30 cellular contexts compared by ENCODE assay signal in the genomic region with DNA sequence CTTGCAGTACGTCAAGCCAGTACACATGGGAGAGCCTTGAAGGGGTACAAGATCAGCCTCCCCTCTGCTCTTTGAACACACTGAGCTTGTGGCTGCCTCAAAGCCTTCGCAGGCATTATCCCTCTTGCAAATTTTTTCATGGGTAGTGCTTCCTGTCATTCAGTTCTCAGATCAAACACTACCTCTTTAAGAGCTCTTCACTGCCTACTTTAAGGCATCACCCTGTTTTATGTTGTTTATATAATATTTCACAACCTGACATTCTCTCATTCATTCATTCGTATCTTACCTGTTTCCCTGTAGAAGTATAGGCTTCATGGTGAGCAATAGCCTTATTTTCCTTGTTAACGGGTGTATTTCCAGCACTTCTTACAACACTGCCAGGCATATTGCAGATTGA.
"Had no signal": no experiment of that assay in that cellular context is flagged by ENCODE, and none has a peak within 500 bp of the region (broad histone marks: within the 10 kb centered on the region; RNA-seq: fewer than 3 reads in every experiment).

No MANE protein-coding gene starts in this region.

- H3K9me3 Mint-ChIP-seq: activated CD4-positive, alpha-beta memory T cell treated with anti-CD3 and anti-CD28 coated beads for 36 hours; activated naive CD4-positive, alpha-beta T cell treated with anti-CD3 and anti-CD28 coated beads for 36 hours; activated T-helper 1 cell treated with anti-CD3 and anti-CD28 coated beads, Interleukin-12 subunit alpha, Interleukin-12 subunit beta, Interleukin-2, Interleukin-4 antibody, amounts not matched to agents 30 ng/mL and 10 ng/mL and 1 ng/mL, durations not matched to agents 14 hours and 24 hours and 36 hours; activated T-helper 2 cell treated with anti-CD3 and anti-CD28 coated beads, Interferon-gamma antibody, Interleukin-2, Interleukin-4, amounts not matched to agents 10 μg/mL and 5 μg/mL and 100 μg/mL, durations not matched to agents 14 hours and 24 hours and 36 hours had no signal

- H3K27me3 Mint-ChIP-seq: activated CD4-positive, alpha-beta memory T cell treated with anti-CD3 and anti-CD28 coated beads for 36 hours; activated CD4-positive, alpha-beta T cell treated with anti-CD3 and anti-CD28 coated beads for 36 hours; activated CD4-positive, alpha-beta T cell treated with anti-CD3 and anti-CD28 coated beads, Interleukin-2, amount 10 ng/mL, durations not matched to agents 24 days and 14 days; activated CD8-positive, alpha-beta memory T cell treated with anti-CD3 and anti-CD28 coated beads, Interleukin-2, amount 10 ng/mL, durations not matched to agents 7 days and 5 days; activated naive CD4-positive, alpha-beta T cell treated with anti-CD3 and anti-CD28 coated beads, Interleukin-2, amount 50 U/mL, for 24 hours; activated naive CD8-positive, alpha-beta T cell treated with anti-CD3 and anti-CD28 coated beads for 36 hours had no signal

- H3K9me3 ChIP-seq: adrenal gland, body of pancreas, esophagus muscularis mucosa, gastroesophageal sphincter had no signal

- ATAC-seq: activated CD4-positive, alpha-beta T cell treated with anti-CD3 and anti-CD28 coated beads for 36 hours; activated CD8-positive, alpha-beta memory T cell treated with anti-CD3 and anti-CD28 coated beads, Interleukin-2, amount 10 ng/mL, durations not matched to agents 7 days and 5 days; activated CD8-positive, alpha-beta T cell treated with anti-CD3 and anti-CD28 coated beads, Interleukin-2, amount 10 ng/mL, durations not matched to agents 7 days and 5 days; activated naive CD8-positive, alpha-beta T cell treated with anti-CD3 and anti-CD28 coated beads, Interleukin-2, amount 50 U/mL, for 24 hours; body of pancreas; effector memory CD8-positive, alpha-beta T cell; foreskin keratinocyte; gastroesophageal sphincter had no signal

- H3K4me3 ChIP-seq: adrenal gland, body of pancreas, esophagus muscularis mucosa, gastroesophageal sphincter had no signal

- H3K4me3 Mint-ChIP-seq: activated CD4-positive, alpha-beta memory T cell treated with anti-CD3 and anti-CD28 coated beads for 36 hours; activated CD4-positive, alpha-beta T cell treated with anti-CD3 and anti-CD28 coated beads for 36 hours; activated CD4-positive, alpha-beta T cell treated with anti-CD3 and anti-CD28 coated beads, Interleukin-2, amount 10 ng/mL, durations not matched to agents 24 days and 14 days; activated CD8-positive, alpha-beta memory T cell treated with anti-CD3 and anti-CD28 coated beads, Interleukin-2, amount 10 ng/mL, durations not matched to agents 7 days and 5 days; activated CD8-positive, alpha-beta T cell treated with anti-CD3 and anti-CD28 coated beads, Interleukin-2, amount 10 ng/mL, durations not matched to agents 7 days and 5 days; activated naive CD4-positive, alpha-beta T cell treated with anti-CD3 and anti-CD28 coated beads for 36 hours; activated naive CD4-positive, alpha-beta T cell treated with anti-CD3 and anti-CD28 coated beads, Interleukin-2, amount 50 U/mL, for 24 hours; activated naive CD8-positive, alpha-beta T cell treated with anti-CD3 and anti-CD28 coated beads for 36 hours; activated naive CD8-positive, alpha-beta T cell treated with anti-CD3 and anti-CD28 coated beads, Interleukin-2, amount 50 U/mL, for 24 hours; activated T-helper 1 cell treated with anti-CD3 and anti-CD28 coated beads, Interleukin-12 subunit alpha, Interleukin-12 subunit beta, Interleukin-2, Interleukin-4 antibody, amounts not matched to agents 30 ng/mL and 10 ng/mL and 1 ng/mL, durations not matched to agents 14 hours and 24 hours and 36 hours; effector memory CD8-positive, alpha-beta T cell had no signal

- H3K27me3 ChIP-seq: adrenal gland, body of pancreas, esophagus muscularis mucosa, foreskin keratinocyte, gastroesophageal sphincter had no signal

- H3K27ac ChIP-seq: adrenal gland, body of pancreas, esophagus muscularis mucosa, foreskin keratinocyte, gastroesophageal sphincter had no signal

- DNase-seq: activated CD4-positive, alpha-beta memory T cell treated with anti-CD3 and anti-CD28 coated beads for 36 hours; activated CD4-positive, alpha-beta T cell treated with anti-CD3 and anti-CD28 coated beads for 36 hours; activated CD4-positive, alpha-beta T cell treated with anti-CD3 and anti-CD28 coated beads, Interleukin-2, amount 10 ng/mL, durations not matched to agents 24 days and 14 days; activated CD4-positive, CD25-positive, alpha-beta regulatory T cell; activated CD4-positive, CD25-positive, alpha-beta regulatory T cell treated with anti-CD3 and anti-CD28 coated beads, Interleukin-2, amount 50 U/mL, for 72 hours; activated CD8-positive, alpha-beta memory T cell treated with anti-CD3 and anti-CD28 coated beads, Interleukin-2, amount 10 ng/mL, durations not matched to agents 7 days and 5 days; activated CD8-positive, alpha-beta memory T cell treated with anti-CD3 and anti-CD28 coated beads, Interleukin-2, amount 50 U/mL, for 4 hours; activated CD8-positive, alpha-beta T cell treated with anti-CD3 and anti-CD28 coated beads, Interleukin-2, amount 10 ng/mL, durations not matched to agents 7 days and 5 days; activated effector memory CD4-positive, alpha-beta T cell treated with anti-CD3 and anti-CD28 coated beads, Interleukin-2, amount 50 U/mL, for 16 hours; activated naive CD4-positive, alpha-beta T cell treated with anti-CD3 and anti-CD28 coated beads for 36 hours; activated naive CD8-positive, alpha-beta T cell treated with anti-CD3 and anti-CD28 coated beads for 36 hours; activated naive CD8-positive, alpha-beta T cell treated with anti-CD3 and anti-CD28 coated beads, Interleukin-2, amount 50 U/mL, for 24 hours; activated T-cell treated with anti-CD3 and anti-CD28 coated beads, Interleukin-2, amount 50 U/mL, for 1 hour; activated T-cell treated with anti-CD3 and anti-CD28 coated beads, Interleukin-2, amount 50 U/mL, for 48 hours; adrenal gland; amygdala; aorta; body of pancreas; cortex of kidney; dermis blood vessel endothelial cell; effector CD4-positive, alpha-beta T cell; effector memory CD8-positive, alpha-beta T cell; erythroblast; foreskin keratinocyte; T-helper 2 cell had no signal

- H3K36me3 ChIP-seq: adrenal gland, esophagus muscularis mucosa, gastroesophageal sphincter had no signal

- H3K4me1 Mint-ChIP-seq: activated CD4-positive, alpha-beta T cell treated with anti-CD3 and anti-CD28 coated beads for 36 hours; activated CD4-positive, alpha-beta T cell treated with anti-CD3 and anti-CD28 coated beads, Interleukin-2, amount 10 ng/mL, durations not matched to agents 24 days and 14 days; activated CD8-positive, alpha-beta memory T cell treated with anti-CD3 and anti-CD28 coated beads, Interleukin-2, amount 10 ng/mL, durations not matched to agents 7 days and 5 days; activated naive CD4-positive, alpha-beta T cell treated with anti-CD3 and anti-CD28 coated beads, Interleukin-2, amount 50 U/mL, for 24 hours; activated naive CD8-positive, alpha-beta T cell treated with anti-CD3 and anti-CD28 coated beads for 36 hours; activated naive CD8-positive, alpha-beta T cell treated with anti-CD3 and anti-CD28 coated beads, Interleukin-2, amount 50 U/mL, for 24 hours had no signal

- H3K27ac Mint-ChIP-seq: activated CD4-positive, alpha-beta memory T cell treated with anti-CD3 and anti-CD28 coated beads for 36 hours; activated CD4-positive, alpha-beta T cell treated with anti-CD3 and anti-CD28 coated beads for 36 hours; activated CD4-positive, alpha-beta T cell treated with anti-CD3 and anti-CD28 coated beads, Interleukin-2, amount 10 ng/mL, durations not matched to agents 24 days and 14 days; activated CD8-positive, alpha-beta memory T cell treated with anti-CD3 and anti-CD28 coated beads, Interleukin-2, amount 10 ng/mL, durations not matched to agents 7 days and 5 days; activated CD8-positive, alpha-beta T cell treated with anti-CD3 and anti-CD28 coated beads, Interleukin-2, amount 10 ng/mL, durations not matched to agents 7 days and 5 days; activated naive CD4-positive, alpha-beta T cell treated with anti-CD3 and anti-CD28 coated beads for 36 hours; activated naive CD4-positive, alpha-beta T cell treated with anti-CD3 and anti-CD28 coated beads, Interleukin-2, amount 50 U/mL, for 24 hours; activated naive CD8-positive, alpha-beta T cell treated with anti-CD3 and anti-CD28 coated beads for 36 hours; activated naive CD8-positive, alpha-beta T cell treated with anti-CD3 and anti-CD28 coated beads, Interleukin-2, amount 50 U/mL, for 24 hours; activated T-helper 1 cell treated with anti-CD3 and anti-CD28 coated beads, Interleukin-12 subunit alpha, Interleukin-12 subunit beta, Interleukin-2, Interleukin-4 antibody, amounts not matched to agents 30 ng/mL and 10 ng/mL and 1 ng/mL, durations not matched to agents 14 hours and 24 hours and 36 hours; activated T-helper 2 cell treated with anti-CD3 and anti-CD28 coated beads, Interferon-gamma antibody, Interleukin-2, Interleukin-4, amounts not matched to agents 10 μg/mL and 5 μg/mL and 100 μg/mL, durations not matched to agents 14 hours and 24 hours and 36 hours; effector memory CD8-positive, alpha-beta T cell had no signal

- H3K36me3 Mint-ChIP-seq: activated CD4-positive, alpha-beta memory T cell treated with anti-CD3 and anti-CD28 coated beads for 36 hours; activated CD8-positive, alpha-beta memory T cell treated with anti-CD3 and anti-CD28 coated beads, Interleukin-2, amount 10 ng/mL, durations not matched to agents 7 days and 5 days; activated naive CD4-positive, alpha-beta T cell treated with anti-CD3 and anti-CD28 coated beads, Interleukin-2, amount 50 U/mL, for 24 hours; activated naive CD8-positive, alpha-beta T cell treated with anti-CD3 and anti-CD28 coated beads for 36 hours had no signal

- H3K4me1 ChIP-seq: adrenal gland had no signal
